17 cellular contexts compared by ENCODE assay signal in genomic region chr6:140041571-140042332, GRCh38.
"Had no signal": no experiment of that assay in that cellular context is flagged by ENCODE, and none has a peak within 500 bp of the region (broad histone marks: within the 10 kb centered on the region; RNA-seq: fewer than 3 reads in every experiment).

No MANE protein-coding gene starts in this region.

- H3K27ac ChIP-seq: epithelial cell of prostate, gastroesophageal sphincter, left ventricle myocardium inferior, ovary, suprapubic skin had no signal

- H3K36me3 ChIP-seq: gastroesophageal sphincter, left ventricle myocardium inferior, ovary, suprapubic skin had no signal

- DNase-seq: activated B cell treated with CpG ODN at 0.5 μM for 24 hours; activated CD4-positive, alpha-beta T cell treated with anti-CD3 and anti-CD28 coated beads, Interleukin-2, amount 10 ng/mL, durations not matched to agents 24 days and 14 days; activated naive CD4-positive, alpha-beta T cell treated with Interleukin-2 at 50 U/mL for 16 hours; activated naive CD8-positive, alpha-beta T cell treated with anti-CD3 and anti-CD28 coated beads, Interleukin-2, amount 50 U/mL, for 24 hours; cortex of kidney; effector memory CD4-positive, alpha-beta T cell; kidney; left ventricle myocardium inferior; mesendoderm; ovary; stimulated activated CD4-positive, alpha-beta T cell treated with anti-CD3 and anti-CD28 coated beads, Interleukin-4, amount 100 ng/mL, for 1 hour; stimulated activated CD8-positive, alpha-beta memory T cell treated with anti-CD3 and anti-CD28 coated beads, Interleukin-4, amount 100 ng/mL, for 48 hours; stimulated activated naive CD8-positive, alpha-beta T cell treated with anti-CD3 and anti-CD28 coated beads, Interleukin-15, Interleukin-2, amounts not matched to agents 100 U/mL and 50 U/mL, for 24 hours had no signal

- H3K4me1 ChIP-seq: suprapubic skin had no signal

- H3K27ac Mint-ChIP-seq: activated B cell treated with CpG ODN at 0.5 μM for 24 hours; activated CD4-positive, alpha-beta T cell treated with anti-CD3 and anti-CD28 coated beads, Interleukin-2, amount 10 ng/mL, durations not matched to agents 24 days and 14 days; activated naive CD8-positive, alpha-beta T cell treated with anti-CD3 and anti-CD28 coated beads, Interleukin-2, amount 50 U/mL, for 24 hours; nephron had no signal

- H3K27me3 ChIP-seq: gastroesophageal sphincter, ovary, suprapubic skin had no signal

- H3K4me3 Mint-ChIP-seq: activated B cell treated with CpG ODN at 0.5 μM for 24 hours; activated CD4-positive, alpha-beta T cell treated with anti-CD3 and anti-CD28 coated beads, Interleukin-2, amount 10 ng/mL, durations not matched to agents 24 days and 14 days; activated naive CD8-positive, alpha-beta T cell treated with anti-CD3 and anti-CD28 coated beads, Interleukin-2, amount 50 U/mL, for 24 hours; nephron had no signal

- H3K27me3 Mint-ChIP-seq: activated B cell treated with CpG ODN at 0.5 μM for 24 hours; activated CD4-positive, alpha-beta T cell treated with anti-CD3 and anti-CD28 coated beads, Interleukin-2, amount 10 ng/mL, durations not matched to agents 24 days and 14 days; activated naive CD8-positive, alpha-beta T cell treated with anti-CD3 and anti-CD28 coated beads, Interleukin-2, amount 50 U/mL, for 24 hours had no signal

- H3K9me3 Mint-ChIP-seq: activated B cell treated with CpG ODN at 0.5 μM for 24 hours; activated CD4-positive, alpha-beta T cell treated with anti-CD3 and anti-CD28 coated beads, Interleukin-2, amount 10 ng/mL, durations not matched to agents 24 days and 14 days; activated naive CD8-positive, alpha-beta T cell treated with anti-CD3 and anti-CD28 coated beads, Interleukin-2, amount 50 U/mL, for 24 hours had no signal

- H3K4me3 ChIP-seq: gastroesophageal sphincter, left ventricle myocardium inferior, ovary, suprapubic skin had no signal

- H3K9me3 ChIP-seq: ovary, suprapubic skin had no signal

- H3K4me1 Mint-ChIP-seq: activated B cell treated with CpG ODN at 0.5 μM for 24 hours; activated CD4-positive, alpha-beta T cell treated with anti-CD3 and anti-CD28 coated beads, Interleukin-2, amount 10 ng/mL, durations not matched to agents 24 days and 14 days had no signal

- ATAC-seq: activated naive CD8-positive, alpha-beta T cell treated with anti-CD3 and anti-CD28 coated beads, Interleukin-2, amount 50 U/mL, for 24 hours; gastroesophageal sphincter; stimulated activated naive CD8-positive, alpha-beta T cell treated with anti-CD3 and anti-CD28 coated beads, Interleukin-15, Interleukin-2, amounts not matched to agents 100 U/mL and 50 U/mL, for 24 hours had no signal
